ENCODE assay signal across 1 cellular context in the genomic region with DNA sequence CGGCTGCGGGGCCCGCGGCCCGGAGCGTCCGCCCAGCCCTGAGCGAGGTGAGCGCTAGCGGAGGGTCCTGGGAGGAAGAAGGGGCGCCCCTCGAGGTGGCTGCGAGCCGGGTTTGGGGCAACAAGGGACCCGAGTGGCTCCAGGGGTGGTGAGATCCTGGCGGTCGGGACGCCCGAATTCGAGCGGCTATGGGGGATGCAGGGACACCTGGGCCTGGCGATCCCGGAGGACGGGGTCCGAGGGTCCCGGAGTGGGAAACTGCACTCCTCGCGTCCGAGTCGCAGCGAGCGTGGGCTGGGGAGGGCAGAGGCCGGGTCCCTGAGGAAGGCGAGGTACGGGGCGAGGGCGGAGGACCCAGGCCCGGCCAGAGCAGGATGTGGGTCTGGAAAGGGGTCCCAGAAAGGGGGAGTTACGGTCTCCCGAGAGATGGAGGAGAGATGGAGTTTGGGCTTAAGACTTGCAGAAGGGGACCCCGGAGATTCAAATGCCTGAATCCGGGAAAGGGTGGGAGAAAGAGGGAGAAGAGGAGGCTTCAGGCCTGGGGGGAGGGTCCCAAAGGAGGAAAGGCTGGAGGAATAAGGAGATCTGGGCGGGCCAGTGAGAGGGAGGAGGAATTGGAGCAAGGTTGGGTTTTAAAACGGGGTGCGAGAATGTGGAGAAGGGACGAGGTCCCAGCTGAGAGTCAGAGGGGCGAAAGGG.
TF ChIP-seq lines count a peak whose summit lies in the region.

No MANE protein-coding gene starts in this region.

TF ChIP-seq in SK-N-SH treated with all-trans-retinoic acid at 6 μM for 48 hours, 23 proteins besides CTCF, POLR2A, EP300 and RAD21 (continued from another document):
- no peak for TF ChIP-seq POU6F1 (CRISPR knock-in tag; IDR thresholded peaks at IDR 0.05; ENCODE audit: borderline replicate concordance, low read depth)
- TF ChIP-seq GLIS3 (CRISPR knock-in tag; IDR thresholded peaks at IDR 0.05): no peak
- TF ChIP-seq PPARA (CRISPR knock-in tag; IDR thresholded peaks at IDR 0.05; ENCODE audit: borderline replicate concordance): no peak
- TF ChIP-seq ZNF565 (CRISPR knock-in tag; conservative IDR thresholded peaks at IDR 0.05; ENCODE audit: low read depth): no peak
- no peak for TF ChIP-seq SNAI2 (CRISPR knock-in tag; IDR thresholded peaks at IDR 0.05)
- no peak for TF ChIP-seq ZFP3 (CRISPR knock-in tag; IDR thresholded peaks at IDR 0.05)
- TF ChIP-seq ISL1 (CRISPR knock-in tag; IDR thresholded peaks at IDR 0.05): no peak
- no peak for TF ChIP-seq TCF4 (CRISPR knock-in tag; IDR thresholded peaks at IDR 0.05; ENCODE audit: borderline replicate concordance)
- no peak for TF ChIP-seq OSR1 (CRISPR knock-in tag; IDR thresholded peaks at IDR 0.05)
- TF ChIP-seq BACH2 (CRISPR knock-in tag; IDR thresholded peaks at IDR 0.05; ENCODE audit: borderline replicate concordance): no peak
- no peak for TF ChIP-seq CREB5 (CRISPR knock-in tag; IDR thresholded peaks at IDR 0.05; ENCODE audit: low read depth)
- no peak for TF ChIP-seq CSDC2 (CRISPR knock-in tag; IDR thresholded peaks at IDR 0.05)
- TF ChIP-seq ZC3H10 (CRISPR knock-in tag; IDR thresholded peaks at IDR 0.05): no peak
